24 cellular contexts compared by ENCODE assay signal in genomic region chr22:19235874-19236273, GRCh38.
"Had no signal": no experiment of that assay in that cellular context is flagged by ENCODE, and none has a peak within 500 bp of the region (broad histone marks: within the 10 kb centered on the region; RNA-seq: fewer than 3 reads in every experiment).

No MANE protein-coding gene starts in this region.

- H3K4me1 ChIP-seq: colonic mucosa, esophagus squamous epithelium, left lung, lower lobe of right lung had no signal

- DNase-seq: colonic mucosa; cortex of kidney; effector CD8-positive, alpha-beta T cell; effector memory CD8-positive, alpha-beta T cell; endodermal cell; erythroblast; esophagus squamous epithelium; foreskin fibroblast; foreskin melanocyte; gastrocnemius medialis; glutamatergic neuron; heart right ventricle; hippocampal formation; left cardiac atrium; left lung; left ventricle myocardium superior; lower lobe of right lung; mesenchymal stem cell; mucosa of descending colon had no signal

- ATAC-seq: effector memory CD8-positive, alpha-beta T cell; esophagus mucosa; gastrocnemius medialis; heart right ventricle; left cardiac atrium; left lung; left ventricle myocardium superior; lower lobe of right lung; mucosa of descending colon had no signal

- H3K27ac ChIP-seq: colonic mucosa, epithelial cell of prostate, esophagus squamous epithelium, heart right ventricle, left lung, lower lobe of right lung had no signal

- H3K9me3 ChIP-seq: colonic mucosa, esophagus squamous epithelium, gastrocnemius medialis, heart right ventricle, left lung, lower lobe of right lung, mucosa of descending colon had no signal

- H3K36me3 ChIP-seq: colonic mucosa had no signal

- FAIRE-seq: endometrium, islet of Langerhans, keratinocyte had no signal

- H3K27me3 ChIP-seq: colonic mucosa, esophagus squamous epithelium, gastrocnemius medialis, heart right ventricle, left lung had no signal

- H3K4me3 ChIP-seq: colonic mucosa, esophagus squamous epithelium, gastrocnemius medialis, heart right ventricle, left lung, lower lobe of right lung, mucosa of descending colon had no signal
